17 cellular contexts compared by ENCODE assay signal in genomic region chr2:101159526-101159925, GRCh38. TPM values are rescaled to one million over a fixed set of nuclear protein-coding genes. Genes with fewer than 3 reads are reported as not detected.
DNase-seq lines count a peak whose midpoint lies in the region; ATAC-seq, FAIRE-seq and TF ChIP-seq lines count a peak whose summit lies in the region.
"Had no signal": no experiment of that assay in that cellular context is flagged by ENCODE, and none has a peak within 500 bp of the region (broad histone marks: within the 10 kb centered on the region; RNA-seq: fewer than 3 reads in every experiment).

No MANE protein-coding gene starts in this region.

- peak overlapping the region; percentile 81; the same call in 1 of the 2 replicates for H2AFZ ChIP-seq in GM23338
- H2AFZ ChIP-seq in endothelial cell of umbilical vein (ENCODE audit: low read depth, low read length) = peak overlapping the region; percentile 4
- peak overlapping the region; percentile 35 for H2AFZ ChIP-seq in keratinocyte (ENCODE audit: control insufficient read depth, low read length)

- no peak for TF ChIP-seq POLR2A in endothelial cell of umbilical vein (IDR thresholded peaks at IDR 0.05; ENCODE audit: low read depth, low read length)

- peaks cover 10% of the 10 kb centered on the region for H3K27me3 Mint-ChIP-seq in GM23338 (ENCODE audit: insufficient read depth, low read depth, poor library complexity)
- H3K27me3 Mint-ChIP-seq: CD4-positive, alpha-beta memory T cell had no signal

- no peak overlapping the region for H3K4me2 ChIP-seq in GM23338
- no peak overlapping the region for H3K4me2 ChIP-seq in endothelial cell of umbilical vein (ENCODE audit: insufficient read depth, low read length)
- H3K4me2 ChIP-seq in keratinocyte (ENCODE audit: control insufficient read depth, extremely low read depth, insufficient read depth, low read depth, low read length) = no peak overlapping the region

- DNase-seq in GM23338 (ENCODE audit: low spot score) (no peak), WERI-Rb-1 (no peak), endothelial cell of umbilical vein (ENCODE audit: low read depth, low spot score) (no peak), keratinocyte (ENCODE audit: low read depth, low spot score) (no peak), 8988T (no peak)
- DNase-seq in stimulated activated CD4-positive, alpha-beta T cell treated with anti-CD3 and anti-CD28 coated beads, Interleukin-1b, Interleukin-23, amount 100 ng/mL, for 48 hours = no peak
- DNase-seq: AML-193; CD4-positive, alpha-beta memory T cell; DMS153; DMS79; GF-D8 had no signal

- H3K27ac ChIP-seq in GM23338 (ENCODE audit: low read depth) (no peak overlapping the region), WERI-Rb-1 (peak overlapping the region; percentile 26), endothelial cell of umbilical vein (ENCODE audit: insufficient read depth, low read depth, low read length) (no peak overlapping the region), keratinocyte (ENCODE audit: control insufficient read depth, insufficient read depth, low read length) (no peak overlapping the region)
- H3K27ac ChIP-seq: HL-60 had no signal

- H3K79me2 ChIP-seq in GM23338 (replicated peaks; ENCODE audit: insufficient read depth) = no peaks in the 10 kb centered on the region
- no peaks in the 10 kb centered on the region for H3K79me2 ChIP-seq in endothelial cell of umbilical vein (ENCODE audit: control insufficient read depth, insufficient read depth, low read length)
- H3K79me2 ChIP-seq in keratinocyte (ENCODE audit: control insufficient read depth, insufficient read depth, low read length) = no peaks in the 10 kb centered on the region

- H3K4me3 Mint-ChIP-seq in GM23338 = no peak overlapping the region
- H3K4me3 Mint-ChIP-seq: CD14-positive monocyte; CD4-positive, alpha-beta memory T cell had no signal

- H3K9me2 ChIP-seq in GM23338 (ENCODE audit: insufficient read depth) = 0 out of 2 replicates have a peak, but pooled peaks cover 5% of the 10 kb centered on the region

- H3K27ac Mint-ChIP-seq in GM23338 = no peak overlapping the region
- H3K27ac Mint-ChIP-seq: CD14-positive monocyte; CD4-positive, alpha-beta memory T cell had no signal

- TF ChIP-seq CTCF in GM23338 (conservative IDR thresholded peaks at IDR 0.05; ENCODE audit: low read depth in 2 of 2) = no peak
- no peak for TF ChIP-seq CTCF in WERI-Rb-1 (IDR thresholded peaks at IDR 0.05; ENCODE audit: low read depth, low read length)
- no peak for TF ChIP-seq CTCF in endothelial cell of umbilical vein (IDR thresholded peaks at IDR 0.05; ENCODE audit: extremely low read depth in 1 of 2, insufficient read depth in 1 of 2, low read depth in 1 of 2, low read length in 2 of 2)
- no peak for TF ChIP-seq CTCF in keratinocyte (optimal IDR thresholded peaks at IDR 0.05 in 1 of 3, IDR thresholded peaks at IDR 0.05 in 1 of 3, conservative IDR thresholded peaks at IDR 0.05 in 1 of 3; ENCODE audit: extremely low read depth in 1 of 3, insufficient read depth in 2 of 3, low read length in 3 of 3)

- H3F3A ChIP-seq in GM23338 (replicated peaks; ENCODE audit: low read depth) = no peaks in the 10 kb centered on the region

- H3K9me1 ChIP-seq in endothelial cell of umbilical vein (replicated peaks; ENCODE audit: control insufficient read depth, extremely low read depth, insufficient read depth, low read length) (no peaks in the 10 kb centered on the region), keratinocyte (ENCODE audit: control insufficient read depth, extremely low read depth, insufficient read depth, low read length) (no peaks in the 10 kb centered on the region)

- H4K20me1 ChIP-seq in GM23338 (replicated peaks; ENCODE audit: insufficient read depth) (no peaks in the 10 kb centered on the region), endothelial cell of umbilical vein (replicated peaks; ENCODE audit: control insufficient read depth, extremely low read depth, insufficient read depth, low read length) (no peaks in the 10 kb centered on the region), keratinocyte (ENCODE audit: control insufficient read depth, extremely low read depth, insufficient read depth, low read length) (no peaks in the 10 kb centered on the region)

- no TSS peak for BruUV-seq in endothelial cell of umbilical vein (replicated peaks; lab: Mats Ljungman, UMichigan)

- H3K9me3 Mint-ChIP-seq in GM23338 = peaks cover 16% of the 10 kb centered on the region

- H3K9ac ChIP-seq in endothelial cell of umbilical vein (replicated peaks; ENCODE audit: extremely low read depth, insufficient read depth, low read length) (no peak overlapping the region), keratinocyte (ENCODE audit: control insufficient read depth, extremely low read depth, insufficient read depth, low read length) (no peak overlapping the region)

- H3K36me3 Mint-ChIP-seq in GM23338 (ENCODE audit: low read depth) = peaks cover 13% of the 10 kb centered on the region; the same call in 2 of the 3 replicates
- H3K36me3 Mint-ChIP-seq: CD14-positive monocyte; CD4-positive, alpha-beta memory T cell had no signal

- POLR2A ChIA-PET in endothelial cell of umbilical vein (lab: Charles Lee) = no interaction called here

- H3K36me3 ChIP-seq in GM23338 (ENCODE audit: insufficient read depth) = no peaks in the 10 kb centered on the region; the same call in 1 of the 2 replicates
- H3K36me3 ChIP-seq in WERI-Rb-1 = no peaks in the 10 kb centered on the region
- no peaks in the 10 kb centered on the region for H3K36me3 ChIP-seq in endothelial cell of umbilical vein (ENCODE audit: control insufficient read depth in 2 of 2, extremely low read depth in 1 of 2, insufficient read depth in 2 of 2, low read length in 2 of 2)
- no peaks in the 10 kb centered on the region for H3K36me3 ChIP-seq in keratinocyte (ENCODE audit: control insufficient read depth in 2 of 2, extremely low read depth in 1 of 2, insufficient read depth in 2 of 2, low read length in 2 of 2)
- H3K36me3 ChIP-seq: HAP-1 had no signal

- ATAC-seq in GM23338 (no peak), HG02610 (IDR thresholded peaks at IDR 0.05; ENCODE audit: unreplicated experiment) (no peak)

- peaks cover 16% of the 10 kb centered on the region for H3K4me1 ChIP-seq in GM23338 (ENCODE audit: insufficient read depth)
- peaks cover 8% of the 10 kb centered on the region for H3K4me1 ChIP-seq in endothelial cell of umbilical vein (ENCODE audit: control insufficient read depth, extremely low read depth, insufficient read depth, low read length)
- peaks cover 12% of the 10 kb centered on the region for H3K4me1 ChIP-seq in keratinocyte (ENCODE audit: control insufficient read depth, extremely low read depth, insufficient read depth, low read length)

- intact Hi-C loops in endothelial cell of umbilical vein (cut with micrococcal nuclease) = no loop called here

- H3K4me3 ChIP-seq in GM23338 (no peak overlapping the region), WERI-Rb-1 (ENCODE audit: low read depth, low read length) (no peak overlapping the region), endothelial cell of umbilical vein (replicated peaks in 1 of 3; ENCODE audit: insufficient read depth in 1 of 3, low read depth in 1 of 3, low read length in 3 of 3) (no peak overlapping the region), keratinocyte (ENCODE audit: control insufficient read depth in 2 of 3, extremely low read depth in 1 of 3, insufficient read depth in 2 of 3, low read depth in 1 of 3, low read length in 3 of 3) (no peak overlapping the region)
- H3K4me3 ChIP-seq: HAP-1 had no signal

- dilution Hi-C loops in endothelial cell of umbilical vein (cut with MboI; ENCODE audit: extremely low pct_ligation_motif_present, low sequenced_read_pairs) (no loop called here), keratinocyte (cut with MboI; ENCODE audit: extremely low pct_ligation_motif_present, low sequenced_read_pairs) (no loop called here)

- H3K9me3 ChIP-seq in WERI-Rb-1 (ENCODE audit: severe bottlenecking) = no peaks in the 10 kb centered on the region
- H3K9me3 ChIP-seq in endothelial cell of umbilical vein (replicated peaks; ENCODE audit: control insufficient read depth, insufficient read depth, low read length) = no peaks in the 10 kb centered on the region
- H3K9me3 ChIP-seq in keratinocyte (ENCODE audit: control insufficient read depth, low read depth, low read length) = no peaks in the 10 kb centered on the region
- H3K9me3 ChIP-seq: HAP-1 had no signal

- CTCF ChIA-PET in endothelial cell of umbilical vein (lab: Charles Lee) = interaction anchor here (0.5 to 1.6 kb wide), 4 partner anchors 12 to 147 kb away, joined by 3 to 6 read pairs (median 4); no protein-coding TSS in a partner anchor

- H3K27me3 ChIP-seq in GM23338 (ENCODE audit: insufficient read depth) (no peaks in the 10 kb centered on the region), WERI-Rb-1 (ENCODE audit: insufficient read depth, low read depth, severe bottlenecking) (no peaks in the 10 kb centered on the region), endothelial cell of umbilical vein (ENCODE audit: control insufficient read depth in 2 of 2, insufficient read depth in 2 of 2, low read length in 2 of 2) (no peaks in the 10 kb centered on the region), keratinocyte (ENCODE audit: control insufficient read depth, extremely low read depth, insufficient read depth, low read length) (no peaks in the 10 kb centered on the region)

- H3K4me1 Mint-ChIP-seq in GM23338 = peaks cover 19% of the 10 kb centered on the region
- H3K4me1 Mint-ChIP-seq: CD4-positive, alpha-beta memory T cell had no signal

- FAIRE-seq in endothelial cell of umbilical vein (lab: Jason Lieb, UNC) (peak; percentile 33), keratinocyte (lab: Jason Lieb, UNC) (no peak)
- FAIRE-seq: A204.1, H1 had no signal

RNA-seq across cellular contexts. Expression of gene TBC1D8, which starts 8.3 kb away (rescaled TPM):
- 36.9 and 39.5 TPM in 2 replicates for total RNA-seq in GM23338 (2014; rRNA removed; shearing (Covaris generic))
- 15.5 and 18.0 TPM in 2 replicates for polyA plus RNA-seq in GM23338 (2016; fragmentation: Nextera tagmentation; extraction: Ambion mirVana)
- 30.6 and 32.1 TPM in 2 replicates for total RNA-seq in endothelial cell of umbilical vein
- 26.0 and 28.5 TPM in 2 replicates for polyA plus RNA-seq in endothelial cell of umbilical vein
- polyA plus RNA-seq in endothelial cell of umbilical vein (2011; cell fraction: cytosol; rRNA removed) = 14.9 and 17.2 TPM in 2 replicates
- 151 and 159 TPM in 2 replicates for polyA plus RNA-seq in endothelial cell of umbilical vein (2011; cell fraction: nucleus; rRNA removed)
- 23.1 and 25.1 TPM in 2 replicates for polyA plus RNA-seq in endothelial cell of umbilical vein (2012)
- 58.0 and 77.9 TPM in 2 replicates for polyA minus RNA-seq in endothelial cell of umbilical vein
- polyA minus RNA-seq in endothelial cell of umbilical vein (2011; cell fraction: cytosol; rRNA and poly(A)+ RNA removed) = 6.0 TPM
- polyA minus RNA-seq in endothelial cell of umbilical vein (2011; cell fraction: nucleus; rRNA and poly(A)+ RNA removed) = 51.3 and 85.5 TPM in 2 replicates
- polyA plus RNA-seq in keratinocyte = 10.4 to 13.8 TPM (median 12.6 TPM) in 3 replicates
- 14.3 TPM for polyA plus RNA-seq in keratinocyte (2011; ENCODE audit: low read depth)
- polyA plus RNA-seq in keratinocyte (2011; cell fraction: cytosol; rRNA removed) = 5.1 and 6.1 TPM in 2 replicates
- 46.9 and 56.0 TPM in 2 replicates for polyA plus RNA-seq in keratinocyte (2011; cell fraction: nucleus; rRNA removed)
- polyA plus RNA-seq in keratinocyte (2012; ENCODE audit: low replicate concordance) = 7.2 and 16.5 TPM in 2 replicates
- polyA minus RNA-seq in keratinocyte = 13.5 to 33.2 TPM (median 21.9 TPM) in 3 replicates
- polyA minus RNA-seq in keratinocyte (2011; cell fraction: cytosol; rRNA and poly(A)+ RNA removed) = 5.2 TPM
- 15.9 and 22.5 TPM in 2 replicates for polyA minus RNA-seq in keratinocyte (2011; cell fraction: nucleus; rRNA and poly(A)+ RNA removed)

Comparison
In these comparisons a context has a peak if more than half of its experiments do, and no peak if none do; other contexts are left out.
1. H2AFZ ChIP-seq: peak in every context shown above with its lines; median percentile 81 in GM23338; 35 in keratinocyte; 4 in endothelial cell of umbilical vein.